1 cellular context compared by ENCODE assay signal in the genomic region with DNA sequence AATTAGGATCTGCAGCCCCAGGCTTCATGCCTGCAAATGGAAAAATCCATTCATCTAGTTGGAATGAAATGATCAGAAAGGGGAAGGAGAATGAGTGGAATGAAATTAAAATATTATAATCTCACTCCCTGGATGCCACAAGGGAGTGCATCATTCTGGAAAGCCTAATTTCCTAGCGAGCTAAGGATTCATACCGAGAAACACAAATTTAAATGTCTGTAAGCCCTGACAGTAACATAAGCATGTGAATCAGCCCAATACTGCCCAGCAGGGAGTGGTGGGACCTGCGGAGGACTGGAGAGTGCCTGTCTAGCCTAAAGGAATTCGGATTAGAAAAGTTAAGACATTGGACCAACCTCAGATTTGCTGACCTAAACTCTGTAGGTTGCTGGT.
TF ChIP-seq lines count a peak whose summit lies in the region.

No MANE protein-coding gene starts in this region.

TF ChIP-seq in H1, 55 proteins besides CTCF, POLR2A, EP300 and RAD21:
- TF ChIP-seq KDM5A (IDR thresholded peaks at IDR 0.05; ENCODE audit: low read length) (no peak), CBX8 (IDR thresholded peaks at IDR 0.05; ENCODE audit: borderline replicate concordance, low read depth, low read length) (no peak), SP1 (IDR thresholded peaks at IDR 0.05; ENCODE audit: low read depth, low read length) (0 out of 2 replicates have a peak, but pooled peaks have one; percentile 14), MAFK (IDR thresholded peaks at IDR 0.05; ENCODE audit: low read depth, low read length) (0 out of 2 replicates have a peak, but pooled peaks have one; percentile 1)
